In the genomic region with DNA sequence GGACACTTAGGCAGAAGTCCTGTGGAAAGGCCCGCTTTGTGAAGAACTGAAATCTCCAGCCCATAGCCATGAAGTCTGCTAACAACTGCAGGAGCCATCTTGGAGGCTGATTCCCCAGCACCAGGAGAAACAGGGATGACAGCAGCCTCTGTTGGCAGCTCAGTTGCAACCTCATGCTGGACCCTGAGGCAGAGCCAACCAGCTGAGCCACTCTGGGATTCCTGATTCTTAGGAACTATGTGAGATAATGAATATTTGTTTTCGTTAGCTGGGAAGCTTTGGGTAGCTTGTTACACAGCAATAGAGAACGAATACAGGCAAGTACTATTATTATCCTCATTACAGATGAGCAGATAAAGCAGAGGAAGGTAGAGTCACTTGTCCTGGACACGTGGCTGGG, we compare ENCODE assay signal across 30 cellular contexts.
"Had no signal": no experiment of that assay in that cellular context is flagged by ENCODE, and none has a peak within 500 bp of the region (broad histone marks: within the 10 kb centered on the region; RNA-seq: fewer than 3 reads in every experiment).

No MANE protein-coding gene starts in this region.

- H3K4me1 ChIP-seq: adrenal gland, body of pancreas, breast epithelium had no signal

- H3K9me3 ChIP-seq: adrenal gland, ascending aorta, breast epithelium had no signal

- H3K27ac ChIP-seq: adrenal gland, ascending aorta, body of pancreas, brain microvascular endothelial cell, breast epithelium, cardiac muscle cell had no signal

- DNase-seq: activated effector memory CD4-positive, alpha-beta T cell treated with anti-CD3 and anti-CD28 coated beads, Interleukin-2, amount 50 U/mL, for 16 hours; activated effector memory CD4-positive, alpha-beta T cell treated with Interleukin-2 at 50 U/mL for 16 hours; activated gamma-delta T cell; activated gamma-delta T cell treated with Interleukin-2 at 50 U/mL for 16 hours; activated naive CD4-positive, alpha-beta T cell; activated naive CD4-positive, alpha-beta T cell treated with anti-CD3 and anti-CD28 coated beads for 36 hours; activated naive CD4-positive, alpha-beta T cell treated with anti-CD3 and anti-CD28 coated beads, Interleukin-2, amount 10 ng/mL, durations not matched to agents 7 days and 5 days; activated naive CD4-positive, alpha-beta T cell treated with anti-CD3 and anti-CD28 coated beads, Interleukin-2, amount 50 U/mL, for 16 hours; activated naive CD4-positive, alpha-beta T cell treated with Interleukin-2 at 50 U/mL for 16 hours; activated naive CD8-positive, alpha-beta T cell treated with anti-CD3 and anti-CD28 coated beads for 36 hours; activated naive CD8-positive, alpha-beta T cell treated with anti-CD3 and anti-CD28 coated beads, Interleukin-2, amount 10 ng/mL, durations not matched to agents 7 days and 5 days; activated naive CD8-positive, alpha-beta T cell treated with anti-CD3 and anti-CD28 coated beads, Interleukin-2, amount 50 U/mL, for 24 hours; activated T-cell treated with anti-CD3 and anti-CD28 coated beads, Interleukin-2, amount 50 U/mL, for 1 hour; activated T-cell treated with anti-CD3 and anti-CD28 coated beads, Interleukin-2, amount 50 U/mL, for 24 hours; activated T-cell treated with anti-CD3 and anti-CD28 coated beads, Interleukin-2, amount 50 U/mL, for 4 hours; activated T-cell treated with anti-CD3 and anti-CD28 coated beads, Interleukin-2, amount 50 U/mL, for 48 hours; activated T-cell treated with anti-CD3 and anti-CD28 coated beads, Interleukin-2, amount 50 U/mL, for 72 hours; adrenal gland; amniotic stem cell; amygdala; anterior cingulate cortex; aorta; body of pancreas; brain microvascular endothelial cell; caudate nucleus; central memory CD4-positive, alpha-beta T cell; cerebellar nuclear complex had no signal

- H3K27me3 ChIP-seq: adrenal gland, ascending aorta, body of pancreas, brain microvascular endothelial cell, breast epithelium, cardiac muscle cell had no signal

- H3K36me3 ChIP-seq: adrenal gland, ascending aorta, brain microvascular endothelial cell, breast epithelium, cardiac muscle cell had no signal

- H3K4me3 ChIP-seq: adrenal gland, ascending aorta, body of pancreas, breast epithelium, cardiac muscle cell had no signal
